1 cellular context compared by ENCODE assay signal in the genomic region with DNA sequence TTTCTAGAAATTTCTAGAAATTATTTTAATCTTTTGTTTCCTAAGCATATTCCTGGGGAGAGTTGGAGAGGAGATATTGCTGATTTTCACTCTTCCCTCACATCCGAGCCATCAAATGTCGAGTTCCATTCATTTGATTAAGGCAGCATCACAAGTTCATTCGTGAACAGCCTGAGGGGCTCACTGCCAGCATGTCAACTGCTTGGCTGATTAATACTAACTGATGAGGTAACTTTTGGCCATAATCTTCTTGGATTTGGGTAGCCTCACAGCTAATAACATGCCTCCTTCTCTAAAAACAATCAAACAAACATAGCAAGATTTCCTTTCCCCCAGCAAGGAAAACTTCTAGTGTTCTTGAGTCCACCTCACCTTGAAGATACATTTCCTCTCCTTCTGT.
TF ChIP-seq lines count a peak whose summit lies in the region.

No MANE protein-coding gene starts in this region.

TF ChIP-seq in WTC11, 78 proteins besides CTCF, POLR2A, EP300 and RAD21 (continued from another document):
- TF ChIP-seq, protein P1, sequence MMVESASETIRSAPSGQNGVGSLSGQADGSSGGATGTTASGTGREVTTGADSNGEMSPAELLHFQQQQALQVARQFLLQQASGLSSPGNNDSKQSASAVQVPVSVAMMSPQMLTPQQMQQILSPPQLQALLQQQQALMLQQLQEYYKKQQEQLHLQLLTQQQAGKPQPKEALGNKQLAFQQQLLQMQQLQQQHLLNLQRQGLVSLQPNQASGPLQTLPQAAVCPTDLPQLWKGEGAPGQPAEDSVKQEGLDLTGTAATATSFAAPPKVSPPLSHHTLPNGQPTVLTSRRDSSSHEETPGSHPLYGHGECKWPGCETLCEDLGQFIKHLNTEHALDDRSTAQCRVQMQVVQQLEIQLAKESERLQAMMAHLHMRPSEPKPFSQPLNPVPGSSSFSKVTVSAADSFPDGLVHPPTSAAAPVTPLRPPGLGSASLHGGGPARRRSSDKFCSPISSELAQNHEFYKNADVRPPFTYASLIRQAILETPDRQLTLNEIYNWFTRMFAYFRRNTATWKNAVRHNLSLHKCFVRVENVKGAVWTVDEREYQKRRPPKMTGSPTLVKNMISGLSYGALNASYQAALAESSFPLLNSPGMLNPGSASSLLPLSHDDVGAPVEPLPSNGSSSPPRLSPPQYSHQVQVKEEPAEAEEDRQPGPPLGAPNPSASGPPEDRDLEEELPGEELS (CRISPR knock-in tag; IDR thresholded peaks at IDR 0.05): no peak
- TF ChIP-seq NR2C2 (CRISPR knock-in tag; IDR thresholded peaks at IDR 0.05): no peak
- TF ChIP-seq CBFB (CRISPR knock-in tag; IDR thresholded peaks at IDR 0.05; ENCODE audit: low read depth): no peak
- TF ChIP-seq, protein P2, sequence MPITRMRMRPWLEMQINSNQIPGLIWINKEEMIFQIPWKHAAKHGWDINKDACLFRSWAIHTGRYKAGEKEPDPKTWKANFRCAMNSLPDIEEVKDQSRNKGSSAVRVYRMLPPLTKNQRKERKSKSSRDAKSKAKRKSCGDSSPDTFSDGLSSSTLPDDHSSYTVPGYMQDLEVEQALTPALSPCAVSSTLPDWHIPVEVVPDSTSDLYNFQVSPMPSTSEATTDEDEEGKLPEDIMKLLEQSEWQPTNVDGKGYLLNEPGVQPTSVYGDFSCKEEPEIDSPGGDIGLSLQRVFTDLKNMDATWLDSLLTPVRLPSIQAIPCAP (CRISPR knock-in tag; IDR thresholded peaks at IDR 0.05): no peak
- TF ChIP-seq ZBTB21 (CRISPR knock-in tag; IDR thresholded peaks at IDR 0.05; ENCODE audit: borderline replicate concordance): no peak
- TF ChIP-seq ZNF423 (CRISPR knock-in tag; IDR thresholded peaks at IDR 0.05): no peak
- TF ChIP-seq GTF2I (CRISPR knock-in tag; conservative IDR thresholded peaks at IDR 0.05): no peak
- TF ChIP-seq, protein P3, sequence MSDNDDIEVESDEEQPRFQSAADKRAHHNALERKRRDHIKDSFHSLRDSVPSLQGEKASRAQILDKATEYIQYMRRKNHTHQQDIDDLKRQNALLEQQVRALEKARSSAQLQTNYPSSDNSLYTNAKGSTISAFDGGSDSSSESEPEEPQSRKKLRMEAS (CRISPR knock-in tag; IDR thresholded peaks at IDR 0.05): no peak
- TF ChIP-seq, protein P4, sequence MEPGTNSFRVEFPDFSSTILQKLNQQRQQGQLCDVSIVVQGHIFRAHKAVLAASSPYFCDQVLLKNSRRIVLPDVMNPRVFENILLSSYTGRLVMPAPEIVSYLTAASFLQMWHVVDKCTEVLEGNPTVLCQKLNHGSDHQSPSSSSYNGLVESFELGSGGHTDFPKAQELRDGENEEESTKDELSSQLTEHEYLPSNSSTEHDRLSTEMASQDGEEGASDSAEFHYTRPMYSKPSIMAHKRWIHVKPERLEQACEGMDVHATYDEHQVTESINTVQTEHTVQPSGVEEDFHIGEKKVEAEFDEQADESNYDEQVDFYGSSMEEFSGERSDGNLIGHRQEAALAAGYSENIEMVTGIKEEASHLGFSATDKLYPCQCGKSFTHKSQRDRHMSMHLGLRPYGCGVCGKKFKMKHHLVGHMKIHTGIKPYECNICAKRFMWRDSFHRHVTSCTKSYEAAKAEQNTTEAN (CRISPR knock-in tag; IDR thresholded peaks at IDR 0.05): no peak
- TF ChIP-seq, protein P5, sequence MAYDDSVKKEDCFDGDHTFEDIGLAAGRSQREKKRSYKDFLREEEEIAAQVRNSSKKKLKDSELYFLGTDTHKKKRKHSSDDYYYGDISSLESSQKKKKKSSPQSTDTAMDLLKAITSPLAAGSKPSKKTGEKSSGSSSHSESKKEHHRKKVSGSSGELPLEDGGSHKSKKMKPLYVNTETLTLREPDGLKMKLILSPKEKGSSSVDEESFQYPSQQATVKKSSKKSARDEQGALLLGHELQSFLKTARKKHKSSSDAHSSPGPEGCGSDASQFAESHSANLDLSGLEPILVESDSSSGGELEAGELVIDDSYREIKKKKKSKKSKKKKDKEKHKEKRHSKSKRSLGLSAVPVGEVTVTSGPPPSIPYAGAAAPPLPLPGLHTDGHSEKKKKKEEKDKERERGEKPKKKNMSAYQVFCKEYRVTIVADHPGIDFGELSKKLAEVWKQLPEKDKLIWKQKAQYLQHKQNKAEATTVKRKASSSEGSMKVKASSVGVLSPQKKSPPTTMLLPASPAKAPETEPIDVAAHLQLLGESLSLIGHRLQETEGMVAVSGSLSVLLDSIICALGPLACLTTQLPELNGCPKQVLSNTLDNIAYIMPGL (CRISPR knock-in tag; IDR thresholded peaks at IDR 0.05): no peak
- no peak for TF ChIP-seq ZNF317 (CRISPR knock-in tag; IDR thresholded peaks at IDR 0.05; ENCODE audit: borderline replicate concordance, low read depth)
- TF ChIP-seq TEAD1 (CRISPR knock-in tag; IDR thresholded peaks at IDR 0.05): no peak
- TF ChIP-seq RORB (CRISPR knock-in tag; IDR thresholded peaks at IDR 0.05): no peak
- TF ChIP-seq ZNF671 (CRISPR knock-in tag; IDR thresholded peaks at IDR 0.05): no peak
- TF ChIP-seq, protein P6, sequence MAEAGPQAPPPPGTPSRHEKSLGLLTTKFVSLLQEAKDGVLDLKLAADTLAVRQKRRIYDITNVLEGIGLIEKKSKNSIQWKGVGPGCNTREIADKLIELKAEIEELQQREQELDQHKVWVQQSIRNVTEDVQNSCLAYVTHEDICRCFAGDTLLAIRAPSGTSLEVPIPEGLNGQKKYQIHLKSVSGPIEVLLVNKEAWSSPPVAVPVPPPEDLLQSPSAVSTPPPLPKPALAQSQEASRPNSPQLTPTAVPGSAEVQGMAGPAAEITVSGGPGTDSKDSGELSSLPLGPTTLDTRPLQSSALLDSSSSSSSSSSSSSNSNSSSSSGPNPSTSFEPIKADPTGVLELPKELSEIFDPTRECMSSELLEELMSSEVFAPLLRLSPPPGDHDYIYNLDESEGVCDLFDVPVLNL (CRISPR knock-in tag; IDR thresholded peaks at IDR 0.05; ENCODE audit: borderline replicate concordance, low read depth): no peak
